ENCODE assay signal across 13 cellular contexts in the genomic region with DNA sequence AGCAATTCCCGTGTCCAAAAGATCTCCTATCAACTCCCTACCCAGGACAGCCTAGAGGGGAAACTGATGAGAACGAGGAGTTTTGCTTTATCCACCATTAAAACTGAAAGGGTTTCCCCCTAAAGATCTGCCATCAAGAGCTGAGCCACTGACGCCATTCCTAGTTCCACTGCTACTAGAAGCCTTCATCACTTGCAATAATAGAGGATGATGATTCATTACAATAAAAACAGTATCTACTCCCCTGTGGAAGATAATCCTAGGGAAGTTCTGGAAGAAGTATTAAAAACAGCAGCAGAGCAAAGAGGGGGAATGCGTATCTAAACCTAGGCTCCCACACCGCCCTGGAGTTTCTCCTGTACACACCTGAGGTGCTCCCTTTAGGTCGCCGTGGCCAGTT.
DNase-seq lines count a peak whose midpoint lies in the region; ATAC-seq and TF ChIP-seq lines count a peak whose summit lies in the region.
"Had no signal": no experiment of that assay in that cellular context is flagged by ENCODE, and none has a peak within 500 bp of the region (broad histone marks: within the 10 kb centered on the region; RNA-seq: fewer than 3 reads in every experiment).

No MANE protein-coding gene starts in this region.

- H3K27me3 Mint-ChIP-seq in glutamatergic neuron (ENCODE audit: unreplicated experiment) (peaks cover 2% of the 10 kb centered on the region), HFFc6 (ENCODE audit: insufficient read depth) (no peaks in the 10 kb centered on the region)
- H3K27me3 Mint-ChIP-seq: CD4-positive, CD25-positive, alpha-beta regulatory T cell; IgD-negative memory B cell had no signal

- TF ChIP-seq CTCF in glutamatergic neuron (IDR thresholded peaks at IDR 0.05; ENCODE audit: partially characterized antibody, unreplicated experiment): no peak
- no peak for TF ChIP-seq CTCF in HFFc6 (IDR thresholded peaks at IDR 0.05)

- H3K27ac Mint-ChIP-seq in glutamatergic neuron (ENCODE audit: unreplicated experiment): peak overlapping the region; percentile 67
- H3K27ac Mint-ChIP-seq in HFFc6: no peak overlapping the region
- H3K27ac Mint-ChIP-seq: CD4-positive, CD25-positive, alpha-beta regulatory T cell; IgD-negative memory B cell had no signal

- H3K36me3 Mint-ChIP-seq in glutamatergic neuron (ENCODE audit: unreplicated experiment) (peaks cover 7% of the 10 kb centered on the region), HFFc6 (ENCODE audit: low read depth) (peaks cover 17% of the 10 kb centered on the region)
- H3K36me3 Mint-ChIP-seq: CD4-positive, CD25-positive, alpha-beta regulatory T cell; IgD-negative memory B cell had no signal

- H3K9me3 Mint-ChIP-seq in glutamatergic neuron (ENCODE audit: unreplicated experiment) (peaks cover 3% of the 10 kb centered on the region), HFFc6 (no peaks in the 10 kb centered on the region)

- H3K4me1 Mint-ChIP-seq in glutamatergic neuron (ENCODE audit: low read depth, unreplicated experiment) (peaks cover 18% of the 10 kb centered on the region), HFFc6 (ENCODE audit: low read depth) (peaks cover 17% of the 10 kb centered on the region)
- H3K4me1 Mint-ChIP-seq: CD4-positive, CD25-positive, alpha-beta regulatory T cell; IgD-negative memory B cell had no signal

- no peak for ATAC-seq in GM21576 (IDR thresholded peaks at IDR 0.05; ENCODE audit: unreplicated experiment)

- DNase-seq in AG20443 (ENCODE audit: low spot score): peak; percentile 17
- peak; percentile 26 for DNase-seq in HT1080 (ENCODE audit: low read depth)
- DNase-seq in glutamatergic neuron: no peak
- DNase-seq in HFFc6: no peak
- no peak for DNase-seq in stimulated activated CD4-positive, alpha-beta T cell treated with anti-CD3 and anti-CD28 coated beads, Interleukin-1b, Interleukin-23, amount 100 ng/mL, for 48 hours
- DNase-seq in GM19238 (ENCODE audit: insufficient read length, low spot score): no peak
- DNase-seq: AML-193; CD4-positive, CD25-positive, alpha-beta regulatory T cell; DMS53; GOT3; KG1 had no signal

- H3K4me3 Mint-ChIP-seq in glutamatergic neuron (ENCODE audit: unreplicated experiment) (no peak overlapping the region), HFFc6 (no peak overlapping the region)
- H3K4me3 Mint-ChIP-seq: CD4-positive, CD25-positive, alpha-beta regulatory T cell; IgD-negative memory B cell had no signal

Comparison
In these comparisons a context has a peak if more than half of its experiments do, and no peak if none do; other contexts are left out.
1. DNase-seq: peak in AG20443 (single experiment) and HT1080 (single experiment); none in glutamatergic neuron (single experiment), HFFc6 (single experiment), stimulated activated CD4-positive, alpha-beta T cell treated with anti-CD3 and anti-CD28 coated beads, Interleukin-1b, Interleukin-23, amount 100 ng/mL, for 48 hours (single experiment) and GM19238 (single experiment).